ENCODE assay signal across 1 cellular context in genomic region chr17:50684612-50685333, GRCh38.
A peak's percentile ranks its signal among the peaks of the same experiment; 100 is the strongest.
TF ChIP-seq lines count a peak whose summit lies in the region.

No MANE protein-coding gene starts in this region.

TF ChIP-seq in HepG2, 621 proteins besides CTCF, POLR2A, EP300 and RAD21 (continued from another document and continues in another):
- TF ChIP-seq, protein P1, sequence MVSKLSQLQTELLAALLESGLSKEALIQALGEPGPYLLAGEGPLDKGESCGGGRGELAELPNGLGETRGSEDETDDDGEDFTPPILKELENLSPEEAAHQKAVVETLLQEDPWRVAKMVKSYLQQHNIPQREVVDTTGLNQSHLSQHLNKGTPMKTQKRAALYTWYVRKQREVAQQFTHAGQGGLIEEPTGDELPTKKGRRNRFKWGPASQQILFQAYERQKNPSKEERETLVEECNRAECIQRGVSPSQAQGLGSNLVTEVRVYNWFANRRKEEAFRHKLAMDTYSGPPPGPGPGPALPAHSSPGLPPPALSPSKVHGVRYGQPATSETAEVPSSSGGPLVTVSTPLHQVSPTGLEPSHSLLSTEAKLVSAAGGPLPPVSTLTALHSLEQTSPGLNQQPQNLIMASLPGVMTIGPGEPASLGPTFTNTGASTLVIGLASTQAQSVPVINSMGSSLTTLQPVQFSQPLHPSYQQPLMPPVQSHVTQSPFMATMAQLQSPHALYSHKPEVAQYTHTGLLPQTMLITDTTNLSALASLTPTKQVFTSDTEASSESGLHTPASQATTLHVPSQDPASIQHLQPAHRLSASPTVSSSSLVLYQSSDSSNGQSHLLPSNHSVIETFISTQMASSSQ (IDR thresholded peaks at IDR 0.05; ENCODE audit: low read depth): peak; percentile 70
- TF ChIP-seq, protein P1 (CRISPR knock-in tag; IDR thresholded peaks at IDR 0.05; ENCODE audit: borderline replicate concordance): peak; percentile 95
- TF ChIP-seq, protein P2, sequence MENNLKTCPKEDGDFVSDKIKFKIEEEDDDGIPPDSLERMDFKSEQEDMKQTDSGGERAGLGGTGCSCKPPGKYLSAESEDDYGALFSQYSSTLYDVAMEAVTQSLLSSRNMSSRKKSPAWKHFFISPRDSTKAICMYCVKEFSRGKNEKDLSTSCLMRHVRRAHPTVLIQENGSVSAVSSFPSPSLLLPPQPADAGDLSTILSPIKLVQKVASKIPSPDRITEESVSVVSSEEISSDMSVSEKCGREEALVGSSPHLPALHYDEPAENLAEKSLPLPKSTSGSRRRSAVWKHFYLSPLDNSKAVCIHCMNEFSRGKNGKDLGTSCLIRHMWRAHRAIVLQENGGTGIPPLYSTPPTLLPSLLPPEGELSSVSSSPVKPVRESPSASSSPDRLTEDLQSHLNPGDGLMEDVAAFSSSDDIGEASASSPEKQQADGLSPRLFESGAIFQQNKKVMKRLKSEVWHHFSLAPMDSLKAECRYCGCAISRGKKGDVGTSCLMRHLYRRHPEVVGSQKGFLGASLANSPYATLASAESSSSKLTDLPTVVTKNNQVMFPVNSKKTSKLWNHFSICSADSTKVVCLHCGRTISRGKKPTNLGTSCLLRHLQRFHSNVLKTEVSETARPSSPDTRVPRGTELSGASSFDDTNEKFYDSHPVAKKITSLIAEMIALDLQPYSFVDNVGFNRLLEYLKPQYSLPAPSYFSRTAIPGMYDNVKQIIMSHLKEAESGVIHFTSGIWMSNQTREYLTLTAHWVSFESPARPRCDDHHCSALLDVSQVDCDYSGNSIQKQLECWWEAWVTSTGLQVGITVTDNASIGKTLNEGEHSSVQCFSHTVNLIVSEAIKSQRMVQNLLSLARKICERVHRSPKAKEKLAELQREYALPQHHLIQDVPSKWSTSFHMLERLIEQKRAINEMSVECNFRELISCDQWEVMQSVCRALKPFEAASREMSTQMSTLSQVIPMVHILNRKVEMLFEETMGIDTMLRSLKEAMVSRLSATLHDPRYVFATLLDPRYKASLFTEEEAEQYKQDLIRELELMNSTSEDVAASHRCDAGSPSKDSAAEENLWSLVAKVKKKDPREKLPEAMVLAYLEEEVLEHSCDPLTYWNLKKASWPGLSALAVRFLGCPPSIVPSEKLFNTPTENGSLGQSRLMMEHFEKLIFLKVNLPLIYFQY (CRISPR knock-in tag; IDR thresholded peaks at IDR 0.05; ENCODE audit: borderline replicate concordance): 0 out of 2 replicates have a peak, but pooled peaks have one; percentile 64
- TF ChIP-seq TIGD3 (CRISPR knock-in tag; IDR thresholded peaks at IDR 0.05; ENCODE audit: borderline replicate concordance) (no peak), ZNF34 (CRISPR knock-in tag; IDR thresholded peaks at IDR 0.05; ENCODE audit: borderline replicate concordance) (peak; percentile 95), HNRNPUL1 (IDR thresholded peaks at IDR 0.05; ENCODE audit: low read depth, low read length) (no peak), TERF1 (CRISPR knock-in tag; IDR thresholded peaks at IDR 0.05) (no peak), ZBTB3 (CRISPR knock-in tag; IDR thresholded peaks at IDR 0.05; ENCODE audit: borderline replicate concordance, low read depth) (peak; percentile 97), GTF2F1 (IDR thresholded peaks at IDR 0.05; ENCODE audit: low read length) (0 out of 2 replicates have a peak, but pooled peaks have one; percentile 64), ERF (CRISPR knock-in tag; IDR thresholded peaks at IDR 0.05) (peak; percentile 99), KAT2B (IDR thresholded peaks at IDR 0.05; ENCODE audit: borderline replicate concordance, low read depth, low read length) (no peak), SOX5 (CRISPR knock-in tag; IDR thresholded peaks at IDR 0.05; ENCODE audit: borderline replicate concordance) (peak; percentile 91), YY1 (IDR thresholded peaks at IDR 0.05; ENCODE audit: insufficient read depth, insufficient replicate concordance, low read depth, low read length) (peak; percentile 80), NFRKB (IDR thresholded peaks at IDR 0.05) (no peak), SALL2 (CRISPR knock-in tag; IDR thresholded peaks at IDR 0.05) (no peak; the same call in none of the 2 replicates), YEATS4 (CRISPR knock-in tag; IDR thresholded peaks at IDR 0.05; ENCODE audit: borderline replicate concordance) (peak; percentile 96), SP5 (CRISPR knock-in tag; IDR thresholded peaks at IDR 0.05; ENCODE audit: borderline replicate concordance, low read depth) (peak; percentile 99), KMT2A (CRISPR knock-in tag; IDR thresholded peaks at IDR 0.05) (peak; percentile 89), ZSCAN21 (CRISPR knock-in tag; IDR thresholded peaks at IDR 0.05; ENCODE audit: borderline replicate concordance) (peak; percentile 95; the same call in 1 of the 2 replicates), ZBTB38 (CRISPR knock-in tag; IDR thresholded peaks at IDR 0.05) (peak; percentile 97), RFX3 (CRISPR knock-in tag; IDR thresholded peaks at IDR 0.05) (no peak), ZNF709 (CRISPR knock-in tag; IDR thresholded peaks at IDR 0.05) (peak; percentile 92), ZNF558 (CRISPR knock-in tag; IDR thresholded peaks at IDR 0.05; ENCODE audit: borderline replicate concordance) (0 out of 2 replicates have a peak, but pooled peaks have one; percentile 66), FOXM1 (CRISPR knock-in tag; IDR thresholded peaks at IDR 0.05) (no peak; the same call in 1 of the 2 replicates), SMARCE1 (IDR thresholded peaks at IDR 0.05; ENCODE audit: borderline replicate concordance) (no peak), IRF1 (CRISPR knock-in tag; IDR thresholded peaks at IDR 0.05; ENCODE audit: low read depth) (peak; percentile 56; the same call in 1 of the 2 replicates), ZNF260 (CRISPR knock-in tag; IDR thresholded peaks at IDR 0.05; ENCODE audit: borderline replicate concordance, low read depth) (no peak), HOMEZ (CRISPR knock-in tag; IDR thresholded peaks at IDR 0.05; ENCODE audit: low read depth) (peak; percentile 38; the same call in 1 of the 2 replicates), ZBTB4 (CRISPR knock-in tag; IDR thresholded peaks at IDR 0.05; ENCODE audit: borderline replicate concordance) (peak; percentile 93; the same call in 1 of the 2 replicates), FOXA1 (IDR thresholded peaks at IDR 0.05) (peak; percentile 43; the same call in 1 of the 2 replicates), FOXA1 (CRISPR knock-in tag; IDR thresholded peaks at IDR 0.05) (peak; percentile 99), ZNF770 (CRISPR knock-in tag; IDR thresholded peaks at IDR 0.05) (peak; percentile 85)
- TF ChIP-seq, protein P3, sequence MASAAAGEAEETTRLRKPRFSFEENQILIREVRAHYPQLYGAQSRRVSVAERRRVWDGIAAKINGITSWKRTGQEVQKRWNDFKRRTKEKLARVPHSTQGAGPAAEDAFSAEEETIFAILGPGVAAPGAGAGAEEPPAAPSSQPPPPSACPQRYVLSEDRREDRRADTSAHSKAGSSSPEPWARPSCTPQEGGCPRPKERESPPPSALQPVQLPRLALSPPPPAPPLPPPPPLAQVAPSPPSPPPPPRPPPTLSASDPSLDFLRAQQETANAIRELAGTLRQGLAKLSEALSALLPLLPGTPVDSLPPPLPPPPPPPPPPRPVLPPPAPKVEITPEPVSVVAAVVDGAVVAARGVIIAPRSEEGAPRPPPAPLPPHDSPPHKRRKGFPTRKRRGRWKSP (CRISPR knock-in tag; IDR thresholded peaks at IDR 0.05): peak; percentile 83
- TF ChIP-seq, protein P4, sequence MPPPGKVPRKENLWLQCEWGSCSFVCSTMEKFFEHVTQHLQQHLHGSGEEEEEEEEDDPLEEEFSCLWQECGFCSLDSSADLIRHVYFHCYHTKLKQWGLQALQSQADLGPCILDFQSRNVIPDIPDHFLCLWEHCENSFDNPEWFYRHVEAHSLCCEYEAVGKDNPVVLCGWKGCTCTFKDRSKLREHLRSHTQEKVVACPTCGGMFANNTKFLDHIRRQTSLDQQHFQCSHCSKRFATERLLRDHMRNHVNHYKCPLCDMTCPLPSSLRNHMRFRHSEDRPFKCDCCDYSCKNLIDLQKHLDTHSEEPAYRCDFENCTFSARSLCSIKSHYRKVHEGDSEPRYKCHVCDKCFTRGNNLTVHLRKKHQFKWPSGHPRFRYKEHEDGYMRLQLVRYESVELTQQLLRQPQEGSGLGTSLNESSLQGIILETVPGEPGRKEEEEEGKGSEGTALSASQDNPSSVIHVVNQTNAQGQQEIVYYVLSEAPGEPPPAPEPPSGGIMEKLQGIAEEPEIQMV (CRISPR knock-in tag; IDR thresholded peaks at IDR 0.05; ENCODE audit: low read depth): peak; percentile 84; the same call in 1 of the 2 replicates
